In genomic region chr1:59544615-59545014, GRCh38 we compare ENCODE assay signal across 21 cellular contexts.
"Had no signal": no experiment of that assay in that cellular context is flagged by ENCODE, and none has a peak within 500 bp of the region (broad histone marks: within the 10 kb centered on the region; RNA-seq: fewer than 3 reads in every experiment).

No MANE protein-coding gene starts in this region.

- H3K27me3 Mint-ChIP-seq: activated naive CD4-positive, alpha-beta T cell treated with anti-CD3 and anti-CD28 coated beads, Interleukin-2, amount 10 ng/mL, durations not matched to agents 7 days and 5 days; memory B cell; T-cell had no signal

- H3K27ac ChIP-seq: brain microvascular endothelial cell, esophagus muscularis mucosa, prostate gland, right atrium auricular region, transverse colon, VCaP had no signal

- H3K9me3 ChIP-seq: esophagus muscularis mucosa, mucosa of descending colon, prostate gland, right atrium auricular region, transverse colon had no signal

- H3K4me3 ChIP-seq: esophagus muscularis mucosa, mucosa of descending colon, prostate gland, right atrium auricular region, transverse colon had no signal

- H3K36me3 Mint-ChIP-seq: activated naive CD4-positive, alpha-beta T cell treated with anti-CD3 and anti-CD28 coated beads, Interleukin-2, amount 10 ng/mL, durations not matched to agents 7 days and 5 days; memory B cell had no signal

- H3K9me3 Mint-ChIP-seq: activated naive CD4-positive, alpha-beta T cell treated with anti-CD3 and anti-CD28 coated beads, Interleukin-2, amount 10 ng/mL, durations not matched to agents 7 days and 5 days; memory B cell; T-cell; T-helper 2 cell treated with Interferon-gamma antibody and Interleukin-4, amounts not matched to agents 5 μg/mL and 100 μg/mL, for 36 hours had no signal

- H3K4me1 ChIP-seq: prostate gland, right atrium auricular region had no signal

- DNase-seq: activated CD4-positive, alpha-beta T cell treated with anti-CD3 and anti-CD28 coated beads, Interleukin-2, amount 50 U/mL, for 1 hour; activated CD4-positive, CD25-positive, alpha-beta regulatory T cell treated with anti-CD3 and anti-CD28 coated beads, Interleukin-2, amount 50 U/mL, for 72 hours; activated effector memory CD4-positive, alpha-beta T cell treated with anti-CD3 and anti-CD28 coated beads, Interleukin-2, amount 50 U/mL, for 16 hours; activated naive CD4-positive, alpha-beta T cell treated with anti-CD3 and anti-CD28 coated beads, Interleukin-2, amount 10 ng/mL, durations not matched to agents 7 days and 5 days; anterior cingulate cortex; brain microvascular endothelial cell; central memory CD4-positive, alpha-beta T cell; glutamatergic neuron; hippocampal formation; left ventricle myocardium superior; mucosa of descending colon; stimulated activated CD4-positive, alpha-beta T cell treated with anti-CD3 and anti-CD28 coated beads, Interleukin-4, amount 100 ng/mL, for 4 hours; T-cell; transverse colon had no signal

- ATAC-seq: left ventricle myocardium superior, SK-N-SH treated with all-trans-retinoic acid at 6 μM for 48 hours, T-cell had no signal

- H3K36me3 ChIP-seq: brain microvascular endothelial cell, esophagus muscularis mucosa, prostate gland, right atrium auricular region, transverse colon had no signal

- H3K4me3 Mint-ChIP-seq: activated naive CD4-positive, alpha-beta T cell treated with anti-CD3 and anti-CD28 coated beads, Interleukin-2, amount 10 ng/mL, durations not matched to agents 7 days and 5 days; memory B cell; T-cell; T-helper 2 cell treated with Interferon-gamma antibody and Interleukin-4, amounts not matched to agents 5 μg/mL and 100 μg/mL, for 36 hours had no signal

- H3K27me3 ChIP-seq: brain microvascular endothelial cell, esophagus muscularis mucosa, right atrium auricular region, transverse colon had no signal

- H3K4me1 Mint-ChIP-seq: memory B cell had no signal

- H3K27ac Mint-ChIP-seq: activated naive CD4-positive, alpha-beta T cell treated with anti-CD3 and anti-CD28 coated beads, Interleukin-2, amount 10 ng/mL, durations not matched to agents 7 days and 5 days; memory B cell; T-cell; T-helper 2 cell treated with Interferon-gamma antibody and Interleukin-4, amounts not matched to agents 5 μg/mL and 100 μg/mL, for 36 hours had no signal
